In the genomic region with DNA sequence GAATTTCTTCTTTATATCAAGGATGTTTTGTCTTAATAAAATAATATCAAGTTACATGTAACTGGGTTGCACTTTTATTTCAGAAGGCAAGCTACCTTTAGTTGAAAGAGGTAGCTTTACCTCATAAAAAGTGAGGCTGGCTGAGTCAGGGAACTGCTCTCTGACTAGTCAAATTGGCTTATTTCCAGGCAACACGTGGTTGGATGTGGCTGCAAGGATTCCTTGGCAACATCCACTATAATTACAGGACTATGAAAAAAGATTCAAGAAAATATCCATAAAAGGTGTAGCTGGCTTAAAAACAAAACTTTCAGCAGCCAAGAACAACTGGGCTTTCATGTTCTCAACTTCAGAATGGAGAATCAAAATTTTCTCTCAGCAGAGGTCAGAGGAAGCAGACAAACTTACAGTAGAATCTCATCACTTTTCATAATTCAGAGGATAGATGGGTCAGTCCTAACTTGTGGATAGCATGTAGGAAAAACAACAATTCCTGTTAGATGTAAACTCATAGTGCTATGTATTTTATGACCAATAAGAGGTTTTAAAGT, we compare ENCODE assay signal across 9 cellular contexts.
DNase-seq lines count a peak whose midpoint lies in the region; ATAC-seq and TF ChIP-seq lines count a peak whose summit lies in the region.
"Had no signal": no experiment of that assay in that cellular context is flagged by ENCODE, and none has a peak within 500 bp of the region (broad histone marks: within the 10 kb centered on the region; RNA-seq: fewer than 3 reads in every experiment).

No MANE protein-coding gene starts in this region.

- H3K27ac Mint-ChIP-seq in T-helper 2 cell treated with Interferon-gamma antibody and Interleukin-4, amounts not matched to agents 5 μg/mL and 100 μg/mL, for 36 hours, result no peak overlapping the region
- H3K27ac Mint-ChIP-seq in Caco-2 (ENCODE audit: unreplicated experiment), result no peak overlapping the region

- peak overlapping the region; percentile 75 for H2AFZ ChIP-seq in ACC112 (ENCODE audit: low read length, unreplicated experiment)

- intact Hi-C loops in Caco-2 (cut with micrococcal nuclease; ENCODE audit: unreplicated experiment), result no loop called here

- BruUV-seq in Caco-2 (replicated peaks; lab: Mats Ljungman, UMichigan), result no TSS peak

- POLR2A ChIA-PET in Caco-2 (lab: Charles Lee), result no interaction called here

- H3K4me3 Mint-ChIP-seq in T-helper 2 cell treated with Interferon-gamma antibody and Interleukin-4, amounts not matched to agents 5 μg/mL and 100 μg/mL, for 36 hours, result no peak overlapping the region
- H3K4me3 Mint-ChIP-seq in Caco-2 (ENCODE audit: unreplicated experiment), result no peak overlapping the region

- H3K4me1 ChIP-seq in ACC112 (ENCODE audit: control insufficient read depth, insufficient read depth, low read length, unreplicated experiment) (peaks cover 43% of the 10 kb centered on the region), adipocyte (ENCODE audit: control insufficient read depth, insufficient read depth, low read length) (peaks cover 6% of the 10 kb centered on the region), Caco-2 (peaks cover 13% of the 10 kb centered on the region)
- H3K4me1 ChIP-seq: SJCRH30 had no signal

- DNase-seq in HFF-Myc (ENCODE audit: extremely low read depth, low read depth) (peak; percentile 81), adipocyte (ENCODE audit: low read depth) (peak; percentile 85), hepatic stellate cell (ENCODE audit: low spot score) (peak; percentile 2), Caco-2 (no peak), superior temporal gyrus (ENCODE audit: extremely low spot score) (no peak)
- DNase-seq in T-helper 2 cell treated with Interferon-gamma antibody and Interleukin-4, amounts not matched to agents 5 μg/mL and 100 μg/mL, for 36 hours (ENCODE audit: low spot score), result no peak

- H3K36me3 ChIP-seq in ACC112 (ENCODE audit: insufficient read depth, low read length) (no peaks in the 10 kb centered on the region), adipocyte (ENCODE audit: control insufficient read depth, insufficient read depth, low read length, severe bottlenecking) (no peaks in the 10 kb centered on the region), Caco-2 (ENCODE audit: control insufficient read depth, insufficient read depth, low read length) (no peaks in the 10 kb centered on the region)
- H3K36me3 ChIP-seq: SJCRH30 had no signal

- H3K27me3 Mint-ChIP-seq in T-helper 2 cell treated with Interferon-gamma antibody and Interleukin-4, amounts not matched to agents 5 μg/mL and 100 μg/mL, for 36 hours (ENCODE audit: low read depth), result no peaks in the 10 kb centered on the region
- H3K27me3 Mint-ChIP-seq in Caco-2 (ENCODE audit: insufficient read depth, unreplicated experiment), result no peaks in the 10 kb centered on the region

- H3K27ac ChIP-seq in ACC112 (ENCODE audit: low read depth, low read length), result peak overlapping the region; percentile 82
- H3K27ac ChIP-seq: SJCRH30 had no signal

- ATAC-seq in GM18873 (IDR thresholded peaks at IDR 0.05; ENCODE audit: low FRiP score, unreplicated experiment), result no peak

- H3K9ac ChIP-seq in adipocyte (ENCODE audit: low read length), result no peak overlapping the region

- H3K27me3 ChIP-seq in ACC112 (ENCODE audit: insufficient read depth, low read length) (no peaks in the 10 kb centered on the region), adipocyte (replicated peaks; ENCODE audit: control insufficient read depth, insufficient read depth, low read length) (no peaks in the 10 kb centered on the region), Caco-2 (replicated peaks; ENCODE audit: control insufficient read depth, insufficient read depth, low read length) (no peaks in the 10 kb centered on the region)
- H3K27me3 ChIP-seq: SJCRH30 had no signal

- TF ChIP-seq CTCF in HFF-Myc (IDR thresholded peaks at IDR 0.05; ENCODE audit: low read depth, low read length, missing control alignments) (no peak), Caco-2 (IDR thresholded peaks at IDR 0.05; ENCODE audit: insufficient read depth in 1 of 2, low read depth in 1 of 2, low read length in 1 of 2, severe bottlenecking in 1 of 2, unreplicated experiment in 1 of 2) (no peak)

- peak overlapping the region; percentile 3; the same call in 1 of the 2 replicates for H3K4me3 ChIP-seq in ACC112 (ENCODE audit: low read depth, low read length)
- H3K4me3 ChIP-seq in HFF-Myc (replicated peaks; ENCODE audit: low read depth, low read length), result no peak overlapping the region
- no peak overlapping the region for H3K4me3 ChIP-seq in adipocyte (ENCODE audit: low read length)
- no peak overlapping the region for H3K4me3 ChIP-seq in Caco-2 (ENCODE audit: low read depth, low read length)
- H3K4me3 ChIP-seq: SJCRH30 had no signal

- no peaks in the 10 kb centered on the region for H3K36me3 Mint-ChIP-seq in T-helper 2 cell treated with Interferon-gamma antibody and Interleukin-4, amounts not matched to agents 5 μg/mL and 100 μg/mL, for 36 hours (ENCODE audit: low read depth)
- no peaks in the 10 kb centered on the region for H3K36me3 Mint-ChIP-seq in Caco-2 (ENCODE audit: insufficient read depth, unreplicated experiment)

- H3K4me1 Mint-ChIP-seq in T-helper 2 cell treated with Interferon-gamma antibody and Interleukin-4, amounts not matched to agents 5 μg/mL and 100 μg/mL, for 36 hours (ENCODE audit: low read depth), result no peaks in the 10 kb centered on the region
- H3K4me1 Mint-ChIP-seq in Caco-2 (ENCODE audit: low read depth, unreplicated experiment), result peaks cover 17% of the 10 kb centered on the region

- H3K9me3 ChIP-seq in adipocyte (ENCODE audit: control insufficient read depth, low read length), result no peaks in the 10 kb centered on the region
- no peaks in the 10 kb centered on the region for H3K9me3 ChIP-seq in Caco-2
- H3K9me3 ChIP-seq: SJCRH30 had no signal

- no peaks in the 10 kb centered on the region for H3K9me3 Mint-ChIP-seq in T-helper 2 cell treated with Interferon-gamma antibody and Interleukin-4, amounts not matched to agents 5 μg/mL and 100 μg/mL, for 36 hours
- no peaks in the 10 kb centered on the region for H3K9me3 Mint-ChIP-seq in Caco-2 (ENCODE audit: unreplicated experiment)

- no peaks in the 10 kb centered on the region for H3K79me2 ChIP-seq in ACC112 (ENCODE audit: control insufficient read depth, insufficient read depth, low read length, unreplicated experiment)

- CTCF ChIA-PET in Caco-2 (lab: Charles Lee), result no interaction called here

Comparison
In these comparisons a context has a peak if more than half of its experiments do, and no peak if none do; other contexts are left out.
1. DNase-seq: peak in HFF-Myc (single experiment), adipocyte (single experiment) and hepatic stellate cell (single experiment); none in T-helper 2 cell treated with Interferon-gamma antibody and Interleukin-4, amounts not matched to agents 5 μg/mL and 100 μg/mL, for 36 hours (single experiment), Caco-2 (0 of 2) and superior temporal gyrus (single experiment).